ENCODE assay signal across 28 cellular contexts in the genomic region with DNA sequence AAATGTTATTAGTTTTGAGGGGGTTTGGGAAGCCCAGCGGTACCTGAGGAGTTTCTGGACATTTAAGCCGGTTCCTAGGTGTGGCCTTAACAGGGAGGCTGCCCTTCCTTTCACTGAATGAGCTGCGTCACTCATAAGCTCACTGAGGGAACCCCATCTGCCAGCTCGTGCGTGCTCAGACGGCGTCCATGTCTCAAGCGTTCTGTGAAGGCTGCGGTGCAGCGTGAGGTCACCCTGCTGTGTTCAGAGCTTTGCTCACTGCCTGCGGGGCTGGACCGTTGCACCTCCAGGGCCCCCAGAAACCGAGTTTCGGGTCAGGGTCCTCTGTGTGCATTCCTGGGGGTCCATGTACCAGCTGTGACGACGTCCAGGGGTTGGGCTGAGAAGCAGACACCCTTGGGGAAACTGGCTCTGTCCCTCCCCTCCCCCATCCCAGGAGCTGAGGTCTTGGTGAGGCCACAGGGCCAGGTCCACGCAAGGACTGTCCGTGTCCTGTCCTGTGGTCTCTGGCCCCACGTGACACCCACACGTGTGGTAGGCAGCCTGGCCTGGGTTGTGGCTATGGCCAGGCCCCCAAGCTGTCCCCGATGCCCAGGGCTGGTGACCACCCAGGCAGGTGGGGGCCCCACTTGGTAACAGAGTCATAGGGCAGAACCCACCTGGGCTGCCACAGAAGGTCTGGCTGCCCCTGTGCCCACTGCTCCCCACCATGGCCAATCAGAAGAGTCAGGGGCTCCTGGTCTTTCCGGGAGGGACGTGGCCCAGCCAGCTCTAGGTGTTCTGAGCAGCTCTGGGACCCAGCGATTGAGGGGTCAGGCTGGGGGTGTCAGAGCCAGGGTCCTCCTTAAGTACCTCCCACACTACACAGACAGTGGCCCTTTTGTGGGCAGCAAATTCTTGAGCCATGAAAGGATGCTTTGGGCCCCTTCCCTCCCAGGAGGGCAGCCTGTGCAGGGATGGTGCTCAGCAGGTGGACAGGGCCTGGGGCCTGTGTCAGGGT. TPM values are rescaled to one million over a fixed set of nuclear protein-coding genes. Genes with fewer than 3 reads are reported as not detected.
DNase-seq lines count a peak whose midpoint lies in the region; ATAC-seq and TF ChIP-seq lines count a peak whose summit lies in the region.
"Had no signal": no experiment of that assay in that cellular context is flagged by ENCODE, and none has a peak within 500 bp of the region (broad histone marks: within the 10 kb centered on the region; RNA-seq: fewer than 3 reads in every experiment).

No MANE protein-coding gene starts in this region.

- H3K9ac ChIP-seq in PC-3 (ENCODE audit: low read length), result no peak overlapping the region

- H3K27ac ChIP-seq in PC-3 (ENCODE audit: low read length), result no peak overlapping the region
- peak overlapping the region in 1 of 2 donors; percentile 16 for H3K27ac ChIP-seq in right atrium auricular region
- H3K27ac ChIP-seq: pancreas had no signal

- no peaks in the 10 kb centered on the region for H3K36me3 Mint-ChIP-seq in activated CD4-positive, alpha-beta T cell treated with anti-CD3 and anti-CD28 coated beads, Interleukin-2, amount 10 ng/mL, durations not matched to agents 7 days and 5 days (ENCODE audit: low read depth)
- H3K36me3 Mint-ChIP-seq: activated naive CD4-positive, alpha-beta T cell treated with anti-CD3 and anti-CD28 coated beads, Interleukin-2, amount 50 U/mL, for 24 hours; memory B cell; naive B cell; T-cell had no signal

- H3K27ac Mint-ChIP-seq in activated CD4-positive, alpha-beta T cell treated with anti-CD3 and anti-CD28 coated beads, Interleukin-2, amount 10 ng/mL, durations not matched to agents 7 days and 5 days, result no peak overlapping the region
- H3K27ac Mint-ChIP-seq: activated CD4-positive, alpha-beta T cell treated with anti-CD3 and anti-CD28 coated beads for 36 hours; activated naive CD4-positive, alpha-beta T cell treated with anti-CD3 and anti-CD28 coated beads, Interleukin-2, amount 50 U/mL, for 24 hours; memory B cell; naive B cell; T-cell had no signal

- DNase-seq in PC-3 (no peak), right atrium auricular region (ENCODE audit: low spot score) (peak; percentile 75), posterior vena cava (ENCODE audit: low spot score) (peak; percentile 81)
- DNase-seq in activated CD4-positive, alpha-beta T cell treated with anti-CD3 and anti-CD28 coated beads, Interleukin-2, amount 10 ng/mL, durations not matched to agents 7 days and 5 days, result no peak
- DNase-seq in activated naive CD4-positive, alpha-beta T cell treated with anti-CD3 and anti-CD28 coated beads, Interleukin-2, amount 50 U/mL, for 16 hours, result no peak
- no peak for DNase-seq in stimulated activated CD4-positive, alpha-beta T cell treated with anti-CD3 and anti-CD28 coated beads, Interleukin-12 subunit alpha, Interleukin-12 subunit beta, amount 100 ng/mL, for 4 hours
- DNase-seq: activated CD4-positive, alpha-beta T cell treated with anti-CD3 and anti-CD28 coated beads for 36 hours; DMS153; foreskin melanocyte; GDM1; HCEC 1CT; islet precursor cell; naive B cell; NCI-H1048; NCI-H187; NCI-H226; NCI-H82; OCI-M1; SHP77 treated with DMSO at 0.1 percent for 48 hours; stimulated activated CD4-positive, alpha-beta T cell treated with anti-CD3 and anti-CD28 coated beads, Interleukin-2, amount 100 ng/mL, for 48 hours; stimulated activated naive CD4-positive, alpha-beta T cell treated with Interleukin-2 at 50 U/mL for 16 hours; T-cell had no signal

- H3K4me1 Mint-ChIP-seq in activated CD4-positive, alpha-beta T cell treated with anti-CD3 and anti-CD28 coated beads, Interleukin-2, amount 10 ng/mL, durations not matched to agents 7 days and 5 days, result no peaks in the 10 kb centered on the region
- H3K4me1 Mint-ChIP-seq: activated CD4-positive, alpha-beta T cell treated with anti-CD3 and anti-CD28 coated beads for 36 hours; activated naive CD4-positive, alpha-beta T cell treated with anti-CD3 and anti-CD28 coated beads, Interleukin-2, amount 50 U/mL, for 24 hours; memory B cell; naive B cell; T-cell had no signal

- H3K4me3 ChIP-seq in PC-3 (ENCODE audit: low read length), result no peak overlapping the region
- H3K4me3 ChIP-seq in right atrium auricular region, result no peak overlapping the region
- H3K4me3 ChIP-seq: ascending aorta, pancreas had no signal

- intact Hi-C loops in PC-3 (cut with micrococcal nuclease), result no loop called here
- intact Hi-C loops in posterior vena cava (cut with DNase I), result no loop called here

- H3K36me3 ChIP-seq in PC-3 (ENCODE audit: low read depth, low read length) (peaks cover 17% of the 10 kb centered on the region), right atrium auricular region (peaks cover 10% of the 10 kb centered on the region)
- H3K36me3 ChIP-seq: pancreas had no signal

- no peaks in the 10 kb centered on the region for H3F3A ChIP-seq in PC-3 (ENCODE audit: low read length, unreplicated experiment)

- no TSS peak for BruUV-seq in PC-3 (replicated peaks; lab: Mats Ljungman, UMichigan)

- no peak overlapping the region for H2AFZ ChIP-seq in PC-3 (ENCODE audit: low read length)

- no peak for TF ChIP-seq CTCF in PC-3 (conservative IDR thresholded peaks at IDR 0.05; ENCODE audit: low read depth, low read length)
- no peak for TF ChIP-seq CTCF in right atrium auricular region (IDR thresholded peaks at IDR 0.05)

- ATAC-seq in PC-3 (peak; percentile 2), esophagus mucosa (peak; percentile 10), HG02642 (IDR thresholded peaks at IDR 0.05; ENCODE audit: poor library complexity, unreplicated experiment) (no peak)
- ATAC-seq: activated CD4-positive, alpha-beta T cell treated with anti-CD3 and anti-CD28 coated beads for 36 hours; pancreas; T-cell had no signal

- H3K27me3 Mint-ChIP-seq in activated CD4-positive, alpha-beta T cell treated with anti-CD3 and anti-CD28 coated beads, Interleukin-2, amount 10 ng/mL, durations not matched to agents 7 days and 5 days, result no peaks in the 10 kb centered on the region
- H3K27me3 Mint-ChIP-seq: activated naive CD4-positive, alpha-beta T cell treated with anti-CD3 and anti-CD28 coated beads, Interleukin-2, amount 50 U/mL, for 24 hours had no signal

- H3K79me2 ChIP-seq in PC-3 (ENCODE audit: low read length), result no peaks in the 10 kb centered on the region

- POLR2A ChIA-PET in PC-3 (lab: Charles Lee; ENCODE audit: unreplicated experiment), result interaction anchor here (0.5 kb wide), 1 partner anchor 157 kb away, joined by 13 read pairs; no protein-coding TSS in a partner anchor
- POLR2A ChIA-PET in activated CD4-positive, alpha-beta T cell treated with anti-CD3 and anti-CD28 coated beads, Interleukin-2, amount 10 ng/mL, durations not matched to agents 7 days and 5 days (lab: Charles Lee), result no interaction called here

- no peak overlapping the region for H3K4me3 Mint-ChIP-seq in activated CD4-positive, alpha-beta T cell treated with anti-CD3 and anti-CD28 coated beads, Interleukin-2, amount 10 ng/mL, durations not matched to agents 7 days and 5 days
- H3K4me3 Mint-ChIP-seq: activated CD4-positive, alpha-beta T cell treated with anti-CD3 and anti-CD28 coated beads for 36 hours; activated naive CD4-positive, alpha-beta T cell treated with anti-CD3 and anti-CD28 coated beads, Interleukin-2, amount 50 U/mL, for 24 hours; memory B cell; naive B cell; T-cell had no signal

- no peaks in the 10 kb centered on the region for H3K9me3 Mint-ChIP-seq in activated CD4-positive, alpha-beta T cell treated with anti-CD3 and anti-CD28 coated beads, Interleukin-2, amount 10 ng/mL, durations not matched to agents 7 days and 5 days
- H3K9me3 Mint-ChIP-seq: activated naive CD4-positive, alpha-beta T cell treated with anti-CD3 and anti-CD28 coated beads, Interleukin-2, amount 50 U/mL, for 24 hours; memory B cell; naive B cell; T-cell had no signal

- no peaks in the 10 kb centered on the region for H4K20me1 ChIP-seq in PC-3 (ENCODE audit: low read length)

- H3K9me2 ChIP-seq in PC-3 (replicated peaks; ENCODE audit: low read length), result no peaks in the 10 kb centered on the region

- CTCF ChIA-PET in PC-3 (lab: Charles Lee), result no interaction called here
- CTCF ChIA-PET in activated CD4-positive, alpha-beta T cell treated with anti-CD3 and anti-CD28 coated beads, Interleukin-2, amount 10 ng/mL, durations not matched to agents 7 days and 5 days (lab: Charles Lee), result no interaction called here

- no peaks in the 10 kb centered on the region for H3K9me3 ChIP-seq in PC-3 (ENCODE audit: low read length)
- no peaks in the 10 kb centered on the region for H3K9me3 ChIP-seq in right atrium auricular region
- H3K9me3 ChIP-seq: ascending aorta, pancreas had no signal

- H3K27me3 ChIP-seq in PC-3 (ENCODE audit: low read length) (no peaks in the 10 kb centered on the region), right atrium auricular region (no peaks in the 10 kb centered on the region)
- H3K27me3 ChIP-seq: ascending aorta, pancreas had no signal

- H3K4me2 ChIP-seq in PC-3 (ENCODE audit: low read length), result no peak overlapping the region

- H3K4me1 ChIP-seq in PC-3 (ENCODE audit: insufficient read depth, low read length), result no peaks in the 10 kb centered on the region
- peaks cover 0 to 19% of the 10 kb centered on the region in 2 donors for H3K4me1 ChIP-seq in right atrium auricular region
- H3K4me1 ChIP-seq: ascending aorta, pancreas had no signal

RNA-seq across cellular contexts. Expression of a gene that starts 24.4 kb away (rescaled TPM):
- total RNA-seq in PC-3 (2014; rRNA removed) (0.40 and 0.58 TPM in 2 replicates), esophagus mucosa (0.36 TPM), right atrium auricular region (under 1 TPM in 1 of 2 donors, not detected in 1; 0.24 TPM), posterior vena cava (1 to 10 TPM in 1 of 2 donors, under 1 TPM in 1; 0.29 to 1.2 TPM)
- total RNA-seq in activated CD4-positive, alpha-beta T cell treated with anti-CD3 and anti-CD28 coated beads, Interleukin-2, amount 10 ng/mL, durations not matched to agents 7 days and 5 days, result not detected

RNA-seq across cellular contexts. Expression of a gene that starts 33.1 kb away (rescaled TPM):
- total RNA-seq in PC-3 (2014; rRNA removed) (521 and 654 TPM in 2 replicates), esophagus mucosa (20.5 TPM), right atrium auricular region (100 to 1,000 TPM; 249 to 252 TPM), posterior vena cava (1,000 to 10,000 TPM; 1,504 to 1,642 TPM)
- total RNA-seq in activated CD4-positive, alpha-beta T cell treated with anti-CD3 and anti-CD28 coated beads, Interleukin-2, amount 10 ng/mL, durations not matched to agents 7 days and 5 days, result 1 to 10 TPM; 2.3 to 2.5 TPM

RNA-seq across cellular contexts. Expression of a gene that starts 53.2 kb away (rescaled TPM):
- total RNA-seq in PC-3 (2014; rRNA removed) (41.7 and 49.5 TPM in 2 replicates), esophagus mucosa (7.2 TPM), right atrium auricular region (10 to 100 TPM in 1 of 2 donors, 1 to 10 TPM in 1; 8.7 to 12.5 TPM), posterior vena cava (10 to 100 TPM in 1 of 2 donors, 1 to 10 TPM in 1; 8.4 to 10.9 TPM)
- total RNA-seq in activated CD4-positive, alpha-beta T cell treated with anti-CD3 and anti-CD28 coated beads, Interleukin-2, amount 10 ng/mL, durations not matched to agents 7 days and 5 days, result 1 to 10 TPM; 6.1 to 6.3 TPM

Comparison
In these comparisons a context has a peak if more than half of its experiments do, and no peak if none do; other contexts are left out.
1. DNase-seq: peak in right atrium auricular region (single experiment) and posterior vena cava (single experiment); none in PC-3 (single experiment), activated CD4-positive, alpha-beta T cell treated with anti-CD3 and anti-CD28 coated beads, Interleukin-2, amount 10 ng/mL, durations not matched to agents 7 days and 5 days (single experiment), activated naive CD4-positive, alpha-beta T cell treated with anti-CD3 and anti-CD28 coated beads, Interleukin-2, amount 50 U/mL, for 16 hours (single experiment) and stimulated activated CD4-positive, alpha-beta T cell treated with anti-CD3 and anti-CD28 coated beads, Interleukin-12 subunit alpha, Interleukin-12 subunit beta, amount 100 ng/mL, for 4 hours (single experiment).
2. RNA of a gene that starts 33.1 kb away (total RNA-seq): 1,504 to 1,642 TPM in posterior vena cava, 521 to 654 TPM in PC-3 and 249 to 252 TPM in right atrium auricular region; 20.5 TPM in esophagus mucosa (single experiment) and 2.3 to 2.5 TPM in activated CD4-positive, alpha-beta T cell treated with anti-CD3 and anti-CD28 coated beads, Interleukin-2, amount 10 ng/mL, durations not matched to agents 7 days and 5 days; every median in the first group is over 10 times any median in the second.